In genomic region chr6:45195137-45195536, GRCh38 we compare ENCODE assay signal across 31 cellular contexts.
"Had no signal": no experiment of that assay in that cellular context is flagged by ENCODE, and none has a peak within 500 bp of the region (broad histone marks: within the 10 kb centered on the region; RNA-seq: fewer than 3 reads in every experiment).

No MANE protein-coding gene starts in this region.

- ATAC-seq: activated T-cell treated with anti-CD3 and anti-CD28 coated beads, Interleukin-2, amount 50 U/mL, for 72 hours; body of pancreas; gastroesophageal sphincter; heart right ventricle; T-helper 17 cell; WTC11 had no signal

- H3K9me3 Mint-ChIP-seq: activated CD4-positive, alpha-beta memory T cell treated with anti-CD3 and anti-CD28 coated beads, Interleukin-2, amount 10 ng/mL, durations not matched to agents 7 days and 5 days; activated naive CD4-positive, alpha-beta T cell treated with anti-CD3 and anti-CD28 coated beads for 36 hours; activated T-cell treated with anti-CD3 and anti-CD28 coated beads, Interleukin-2, amount 50 U/mL, for 24 hours; activated T-cell treated with anti-CD3 and anti-CD28 coated beads, Interleukin-2, amount 50 U/mL, for 72 hours; WTC11 had no signal

- DNase-seq: activated CD4-positive, alpha-beta memory T cell treated with anti-CD3 and anti-CD28 coated beads, Interleukin-2, amount 10 ng/mL, durations not matched to agents 7 days and 5 days; activated CD4-positive, alpha-beta T cell treated with anti-CD3 and anti-CD28 coated beads for 1 hour; activated CD4-positive, alpha-beta T cell treated with anti-CD3 and anti-CD28 coated beads for 4 hours; activated CD4-positive, alpha-beta T cell treated with anti-CD3 and anti-CD28 coated beads, Interleukin-2, amount 10 ng/mL, durations not matched to agents 7 days and 5 days; activated CD4-positive, alpha-beta T cell treated with anti-CD3 and anti-CD28 coated beads, Interleukin-2, amount 50 U/mL, for 4 hours; activated CD8-positive, alpha-beta memory T cell treated with anti-CD3 and anti-CD28 coated beads, Interleukin-2, amount 50 U/mL, for 48 hours; activated effector memory CD4-positive, alpha-beta T cell treated with Interleukin-2 at 50 U/mL for 16 hours; activated gamma-delta T cell treated with Interleukin-2 at 50 U/mL for 16 hours; activated naive CD4-positive, alpha-beta T cell treated with anti-CD3 and anti-CD28 coated beads for 36 hours; activated T-cell treated with anti-CD3 and anti-CD28 coated beads for 4 hours; activated T-cell treated with anti-CD3 and anti-CD28 coated beads, Interleukin-2, amount 50 U/mL, for 24 hours; activated T-cell treated with anti-CD3 and anti-CD28 coated beads, Interleukin-2, amount 50 U/mL, for 72 hours; adrenal gland; amygdala; aorta; body of pancreas; caudate nucleus; cortex of kidney; effector CD8-positive, alpha-beta T cell; esophagus squamous epithelium; foreskin melanocyte; heart right ventricle; T-helper 1 cell; T-helper 17 cell; T1000 had no signal

- H3K27me3 ChIP-seq: adrenal gland, body of pancreas, esophagus squamous epithelium, gastroesophageal sphincter, heart right ventricle, hepatocyte had no signal

- H3K27ac Mint-ChIP-seq: activated CD4-positive, alpha-beta memory T cell treated with anti-CD3 and anti-CD28 coated beads, Interleukin-2, amount 10 ng/mL, durations not matched to agents 7 days and 5 days; activated CD4-positive, alpha-beta T cell treated with anti-CD3 and anti-CD28 coated beads, Interleukin-2, amount 10 ng/mL, durations not matched to agents 7 days and 5 days; activated naive CD4-positive, alpha-beta T cell treated with anti-CD3 and anti-CD28 coated beads for 36 hours; activated naive CD4-positive, alpha-beta T cell treated with anti-CD3 and anti-CD28 coated beads, Interleukin-2, amount 50 U/mL, for 24 hours; activated T-cell treated with anti-CD3 and anti-CD28 coated beads, Interleukin-2, amount 50 U/mL, for 24 hours; activated T-cell treated with anti-CD3 and anti-CD28 coated beads, Interleukin-2, amount 50 U/mL, for 72 hours; T-helper 17 cell; T-helper 2 cell treated with Interferon-gamma antibody and Interleukin-4, amounts not matched to agents 5 μg/mL and 100 μg/mL, for 36 hours; WTC11 had no signal

- H2AFZ ChIP-seq: hepatocyte had no signal

- H3K36me3 Mint-ChIP-seq: activated naive CD4-positive, alpha-beta T cell treated with anti-CD3 and anti-CD28 coated beads, Interleukin-2, amount 50 U/mL, for 24 hours; WTC11 had no signal

- H3K9me3 ChIP-seq: adrenal gland, body of pancreas, esophagus squamous epithelium, gastroesophageal sphincter, heart right ventricle had no signal

- H3K4me3 ChIP-seq: adrenal gland, body of pancreas, esophagus squamous epithelium, gastroesophageal sphincter, heart right ventricle, hepatocyte had no signal

- H3K79me2 ChIP-seq: hepatocyte had no signal

- H3K4me1 ChIP-seq: adrenal gland, esophagus squamous epithelium, gastroesophageal sphincter, heart right ventricle had no signal

- H3K27ac ChIP-seq: adrenal gland, body of pancreas, epithelial cell of prostate, esophagus squamous epithelium, gastroesophageal sphincter, heart right ventricle, hepatocyte had no signal

- H3K36me3 ChIP-seq: adrenal gland, esophagus squamous epithelium, gastroesophageal sphincter, heart right ventricle had no signal

- H3K4me2 ChIP-seq: hepatocyte had no signal
